Comparison of ENCODE assay signal across 21 cellular contexts in the genomic region with DNA sequence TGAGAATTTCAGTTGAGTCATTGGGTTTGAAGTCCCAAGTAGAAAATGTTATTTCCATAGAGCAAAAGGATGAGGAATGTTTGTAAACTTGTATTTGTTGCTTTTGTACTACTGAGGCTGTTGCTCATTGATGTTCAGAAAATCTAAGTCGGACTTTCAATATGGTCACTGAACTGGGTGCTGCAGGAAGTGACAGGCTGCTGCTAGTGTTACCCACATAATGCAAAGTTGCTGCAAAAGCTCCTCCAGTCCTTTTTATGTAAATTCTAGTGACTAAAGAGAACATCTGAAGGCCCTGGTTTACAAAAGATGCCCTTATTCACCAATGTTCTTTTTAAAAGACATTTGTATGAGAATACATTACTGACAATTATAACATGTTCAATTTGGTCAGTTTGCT.
DNase-seq lines count a peak whose midpoint lies in the region; ATAC-seq and TF ChIP-seq lines count a peak whose summit lies in the region.
"Had no signal": no experiment of that assay in that cellular context is flagged by ENCODE, and none has a peak within 500 bp of the region (broad histone marks: within the 10 kb centered on the region; RNA-seq: fewer than 3 reads in every experiment).

No MANE protein-coding gene starts in this region.

- POLR2A ChIA-PET in OCI-LY7 (lab: Charles Lee): no interaction called here

- intact Hi-C loops in OCI-LY7 (cut with micrococcal nuclease; ENCODE audit: unreplicated experiment): no loop called here

- H3K27ac ChIP-seq in OCI-LY7 (ENCODE audit: low read depth, low read length, poor library complexity, severe bottlenecking): no peak overlapping the region
- no peak overlapping the region for H3K27ac ChIP-seq in parathyroid adenoma

- ATAC-seq in GM19324 (IDR thresholded peaks at IDR 0.05; ENCODE audit: low FRiP score, unreplicated experiment) (peak; percentile 50), HG02588 (IDR thresholded peaks at IDR 0.05; ENCODE audit: unreplicated experiment) (peak; percentile 50), GM18519 (IDR thresholded peaks at IDR 0.05; ENCODE audit: low FRiP score, unreplicated experiment) (no peak)
- ATAC-seq: T-helper 17 cell had no signal

- H3K9me3 ChIP-seq in OCI-LY7 (ENCODE audit: low read length): no peaks in the 10 kb centered on the region
- no peaks in the 10 kb centered on the region for H3K9me3 ChIP-seq in parathyroid adenoma (ENCODE audit: control insufficient read depth, low read length)
- H3K9me3 ChIP-seq: SK-N-SH had no signal

- H3K36me3 ChIP-seq in OCI-LY7 (ENCODE audit: insufficient read depth, low read length) (no peaks in the 10 kb centered on the region), parathyroid adenoma (ENCODE audit: control insufficient read depth, insufficient read depth, low read length) (no peaks in the 10 kb centered on the region)

- CTCF ChIA-PET in OCI-LY7 (lab: Charles Lee; ENCODE audit: unreplicated experiment): no interaction called here

- H3K9me2 ChIP-seq in OCI-LY7 (ENCODE audit: insufficient read depth, low read length): no peaks in the 10 kb centered on the region
- H3K9me2 ChIP-seq: SK-N-SH had no signal

- BruUV-seq in OCI-LY7 (replicated peaks; lab: Mats Ljungman, UMichigan): no TSS peak

- no peak overlapping the region for H3K9ac ChIP-seq in parathyroid adenoma
- H3K9ac ChIP-seq: SK-N-SH had no signal

- no peaks in the 10 kb centered on the region for H4K20me1 ChIP-seq in OCI-LY7 (ENCODE audit: insufficient read depth, low read length)

- no peak overlapping the region for H3K4me2 ChIP-seq in OCI-LY7 (ENCODE audit: low read length)
- no peak overlapping the region for H3K4me2 ChIP-seq in parathyroid adenoma (ENCODE audit: low read length)
- H3K4me2 ChIP-seq: SK-N-SH had no signal

- H2AFZ ChIP-seq in OCI-LY7 (ENCODE audit: low read length) (0 out of 2 replicates have a peak overlapping the region, but pooled peaks have one; percentile 26), parathyroid adenoma (peak overlapping the region; percentile 9)

- H3K27me3 ChIP-seq in parathyroid adenoma (ENCODE audit: control insufficient read depth, insufficient read depth, low read length): no peaks in the 10 kb centered on the region

- H3K79me2 ChIP-seq in OCI-LY7 (ENCODE audit: insufficient read depth, low read depth, low read length): no peaks in the 10 kb centered on the region
- no peaks in the 10 kb centered on the region for H3K79me2 ChIP-seq in parathyroid adenoma

- H3K4me1 ChIP-seq in OCI-LY7 (ENCODE audit: insufficient read depth, low read length, poor library complexity, severe bottlenecking) (no peaks in the 10 kb centered on the region), parathyroid adenoma (no peaks in the 10 kb centered on the region)

- DNase-seq in OCI-LY7 (ENCODE audit: low spot score) (no peak), T1000 (lab: John Stamatoyannopoulos, UW) (no peak)
- DNase-seq in activated CD4-positive, CD25-positive, alpha-beta regulatory T cell treated with anti-CD3 and anti-CD28 coated beads, Interleukin-2, amount 50 U/mL, for 72 hours: no peak
- DNase-seq: C1 segment of cervical spinal cord; CD4-positive, alpha-beta memory T cell; COR-L47; DMS53; NCI-H1092; NCI-H1417 treated with DMSO at 0.1 percent for 48 hours; NCI-H1694 treated with DMSO at 0.1 percent for 48 hours; NCI-H2081; NCI-H2227 treated with DMSO at 0.1 percent for 48 hours; NCI-H526 treated with DMSO at 0.1 percent for 48 hours; OCI-M1; SIG-M5; SK-N-SH; T-helper 17 cell had no signal

- H3K4me3 ChIP-seq in OCI-LY7 (ENCODE audit: low read depth, low read length, poor library complexity, severe bottlenecking): no peak overlapping the region
- H3K4me3 ChIP-seq in parathyroid adenoma (ENCODE audit: low read depth, low read length): no peak overlapping the region

- no peak for TF ChIP-seq CTCF in OCI-LY7 (conservative IDR thresholded peaks at IDR 0.05; ENCODE audit: low read length)
- no peak for TF ChIP-seq CTCF in parathyroid adenoma (IDR thresholded peaks at IDR 0.05)
